Comparison of ENCODE assay signal across 9 cellular contexts in genomic region chr4:77921701-77922100, GRCh38. TPM values are rescaled to one million over a fixed set of nuclear protein-coding genes. Genes with fewer than 3 reads are reported as not detected.
DNase-seq lines count a peak whose midpoint lies in the region; ATAC-seq, FAIRE-seq and TF ChIP-seq lines count a peak whose summit lies in the region.
"Had no signal": no experiment of that assay in that cellular context is flagged by ENCODE, and none has a peak within 500 bp of the region (broad histone marks: within the 10 kb centered on the region; RNA-seq: fewer than 3 reads in every experiment).

No MANE protein-coding gene starts in this region.

- H4K20me1 ChIP-seq in PC-9 (ENCODE audit: insufficient read depth) (no peaks in the 10 kb centered on the region), OCI-LY7 (ENCODE audit: insufficient read depth, low read length) (no peaks in the 10 kb centered on the region)

- peaks cover 22% of the 10 kb centered on the region for H3K36me3 Mint-ChIP-seq in WTC11

- H3K4me1 Mint-ChIP-seq in WTC11 = peaks cover 7% of the 10 kb centered on the region

- no TSS peak for BruUV-seq in PC-9 (replicated peaks; lab: Mats Ljungman, UMichigan)
- no TSS peak for BruUV-seq in OCI-LY7 (replicated peaks; lab: Mats Ljungman, UMichigan)

- H3K4me3 Mint-ChIP-seq in WTC11 = no peak overlapping the region
- H3K4me3 Mint-ChIP-seq: dendritic cell treated with granulocyte-macrophage colony-stimulating factor and Interleukin-4, amounts not matched to agents 40 ng/mL and 50 ng/mL, for 4 days had no signal

- H3K4me1 ChIP-seq in PC-9 (replicated peaks; ENCODE audit: insufficient read depth) (peaks cover 26% of the 10 kb centered on the region), OCI-LY7 (ENCODE audit: insufficient read depth, low read length, poor library complexity, severe bottlenecking) (peaks cover 49% of the 10 kb centered on the region)

- no peak for TF ChIP-seq POLR2A in GM12892 (IDR thresholded peaks at IDR 0.05; ENCODE audit: low read depth, low read length)

- peaks cover 6% of the 10 kb centered on the region for H3K9me3 Mint-ChIP-seq in WTC11

- H3K36me3 ChIP-seq in PC-9 (ENCODE audit: low read depth) (no peaks in the 10 kb centered on the region), OCI-LY7 (ENCODE audit: insufficient read depth, low read length) (peaks cover 66% of the 10 kb centered on the region)

- no peaks in the 10 kb centered on the region for H3K27me3 Mint-ChIP-seq in WTC11 (ENCODE audit: low read depth)
- H3K27me3 Mint-ChIP-seq: dendritic cell treated with granulocyte-macrophage colony-stimulating factor and Interleukin-4, amounts not matched to agents 40 ng/mL and 50 ng/mL, for 4 days had no signal

- no peaks in the 10 kb centered on the region for H3K27me3 ChIP-seq in PC-9 (ENCODE audit: insufficient read depth, low read depth)

- ATAC-seq in HG03354 (IDR thresholded peaks at IDR 0.05; ENCODE audit: poor library complexity, severe bottlenecking, unreplicated experiment) (no peak), WTC11 (no peak)

- no peaks in the 10 kb centered on the region for H3K79me2 ChIP-seq in PC-9 (ENCODE audit: low read depth)
- peaks cover 13% of the 10 kb centered on the region; the same call in 1 of the 2 replicates for H3K79me2 ChIP-seq in OCI-LY7 (ENCODE audit: insufficient read depth, low read depth, low read length)

- peak overlapping the region; percentile 71 for H3K27ac ChIP-seq in PC-9
- no peak overlapping the region for H3K27ac ChIP-seq in OCI-LY7 (ENCODE audit: low read depth, low read length, poor library complexity, severe bottlenecking)

- H3K9me3 ChIP-seq in PC-9 (ENCODE audit: insufficient read depth, low read depth) (no peaks in the 10 kb centered on the region), OCI-LY7 (ENCODE audit: low read length) (no peaks in the 10 kb centered on the region; the same call in 1 of the 2 replicates)

- intact Hi-C loops in PC-9 (cut with micrococcal nuclease; ENCODE audit: unreplicated experiment) (no loop called here), OCI-LY7 (cut with micrococcal nuclease; ENCODE audit: unreplicated experiment) (no loop called here)

- peak; percentile 66 for FAIRE-seq in GM12892 (lab: Jason Lieb, UNC)

- H3K27ac Mint-ChIP-seq in WTC11 = no peak overlapping the region
- H3K27ac Mint-ChIP-seq: dendritic cell treated with granulocyte-macrophage colony-stimulating factor and Interleukin-4, amounts not matched to agents 40 ng/mL and 50 ng/mL, for 4 days had no signal

- CTCF ChIA-PET in PC-9 (lab: Charles Lee) = no interaction called here
- CTCF ChIA-PET in WTC11 (lab: Charles Lee) = no interaction called here
- CTCF ChIA-PET in OCI-LY7 (lab: Charles Lee; ENCODE audit: unreplicated experiment) = no interaction called here

- H3F3A ChIP-seq in PC-9 (ENCODE audit: insufficient read depth, low read depth) = peaks cover 15% of the 10 kb centered on the region; the same call in 1 of the 2 replicates

- no peaks in the 10 kb centered on the region for H3K9me2 ChIP-seq in PC-9 (ENCODE audit: insufficient read depth)
- H3K9me2 ChIP-seq in OCI-LY7 (ENCODE audit: insufficient read depth, low read length) = no peaks in the 10 kb centered on the region

- peak overlapping the region; percentile 48 for H3K4me2 ChIP-seq in PC-9
- no peak overlapping the region for H3K4me2 ChIP-seq in OCI-LY7 (ENCODE audit: low read length)

- H3K4me3 ChIP-seq in PC-9 = no peak overlapping the region
- H3K4me3 ChIP-seq in fibroblast of pulmonary artery (replicated peaks; ENCODE audit: low read depth, low read length) = no peak overlapping the region
- H3K4me3 ChIP-seq in skeletal muscle cell (ENCODE audit: low read depth, low read length) = no peak overlapping the region
- H3K4me3 ChIP-seq in OCI-LY7 (ENCODE audit: low read depth, low read length, poor library complexity, severe bottlenecking) = no peak overlapping the region

- no peak for DNase-seq in GM12892 (ENCODE audit: insufficient read length)
- DNase-seq in PC-9 = peak; percentile 5 to 90
- peak; percentile 98 for DNase-seq in fibroblast of pulmonary artery (ENCODE audit: low read depth)
- peak; percentile 83 for DNase-seq in skeletal muscle cell (ENCODE audit: low read depth)
- DNase-seq in WTC11 (ENCODE audit: low spot score) = no peak
- DNase-seq in OCI-LY7 (ENCODE audit: low spot score) = no peak
- DNase-seq: stimulated activated CD8-positive, alpha-beta memory T cell treated with anti-CD3 and anti-CD28 coated beads, Interleukin-4, amount 100 ng/mL, for 48 hours had no signal

- no peak for TF ChIP-seq CTCF in PC-9 (conservative IDR thresholded peaks at IDR 0.05)
- no peak for TF ChIP-seq CTCF in fibroblast of pulmonary artery (IDR thresholded peaks at IDR 0.05; ENCODE audit: low read length, missing control alignments)
- TF ChIP-seq CTCF in WTC11 (IDR thresholded peaks at IDR 0.05) = no peak
- TF ChIP-seq CTCF in OCI-LY7 (conservative IDR thresholded peaks at IDR 0.05; ENCODE audit: low read length) = no peak

- POLR2A ChIA-PET in PC-9 (lab: Charles Lee; ENCODE audit: unreplicated experiment) = no interaction called here
- POLR2A ChIA-PET in WTC11 (lab: Charles Lee) = no interaction called here
- POLR2A ChIA-PET in OCI-LY7 (lab: Charles Lee) = no interaction called here

- no peak overlapping the region for H2AFZ ChIP-seq in PC-9
- H2AFZ ChIP-seq in OCI-LY7 (ENCODE audit: low read length) = no peak overlapping the region

TF ChIP-seq in WTC11, 78 proteins besides CTCF, POLR2A, EP300 and RAD21:
- TF ChIP-seq NR3C1 (CRISPR knock-in tag; conservative IDR thresholded peaks at IDR 0.05; ENCODE audit: low read depth) (no peak), SMAD4 (CRISPR knock-in tag; IDR thresholded peaks at IDR 0.05) (no peak), ZNF232 (CRISPR knock-in tag; IDR thresholded peaks at IDR 0.05) (no peak)
- TF ChIP-seq, protein P1, sequence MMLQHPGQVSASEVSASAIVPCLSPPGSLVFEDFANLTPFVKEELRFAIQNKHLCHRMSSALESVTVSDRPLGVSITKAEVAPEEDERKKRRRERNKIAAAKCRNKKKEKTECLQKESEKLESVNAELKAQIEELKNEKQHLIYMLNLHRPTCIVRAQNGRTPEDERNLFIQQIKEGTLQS (CRISPR knock-in tag; conservative IDR thresholded peaks at IDR 0.05) = no peak
- TF ChIP-seq, protein P2, sequence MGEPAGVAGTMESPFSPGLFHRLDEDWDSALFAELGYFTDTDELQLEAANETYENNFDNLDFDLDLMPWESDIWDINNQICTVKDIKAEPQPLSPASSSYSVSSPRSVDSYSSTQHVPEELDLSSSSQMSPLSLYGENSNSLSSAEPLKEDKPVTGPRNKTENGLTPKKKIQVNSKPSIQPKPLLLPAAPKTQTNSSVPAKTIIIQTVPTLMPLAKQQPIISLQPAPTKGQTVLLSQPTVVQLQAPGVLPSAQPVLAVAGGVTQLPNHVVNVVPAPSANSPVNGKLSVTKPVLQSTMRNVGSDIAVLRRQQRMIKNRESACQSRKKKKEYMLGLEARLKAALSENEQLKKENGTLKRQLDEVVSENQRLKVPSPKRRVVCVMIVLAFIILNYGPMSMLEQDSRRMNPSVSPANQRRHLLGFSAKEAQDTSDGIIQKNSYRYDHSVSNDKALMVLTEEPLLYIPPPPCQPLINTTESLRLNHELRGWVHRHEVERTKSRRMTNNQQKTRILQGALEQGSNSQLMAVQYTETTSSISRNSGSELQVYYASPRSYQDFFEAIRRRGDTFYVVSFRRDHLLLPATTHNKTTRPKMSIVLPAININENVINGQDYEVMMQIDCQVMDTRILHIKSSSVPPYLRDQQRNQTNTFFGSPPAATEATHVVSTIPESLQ (CRISPR knock-in tag; IDR thresholded peaks at IDR 0.05) = no peak

RNA-seq across cellular contexts. Expression of gene MRPL1, which starts 59.1 kb away (rescaled TPM):
- 29.5 TPM for polyA plus RNA-seq in GM12892 (2012; ENCODE audit: missing spikeins)
- 16.7 and 20.3 TPM in 2 replicates for total RNA-seq in PC-9 (2021)
- total RNA-seq in WTC11 (2021) = 24.3 to 27.9 TPM (median 25.7 TPM) in 3 replicates
- total RNA-seq in OCI-LY7 (2014; rRNA removed; shearing (Covaris generic)) = 16.6 and 22.6 TPM in 2 replicates
- 30.0 and 37.4 TPM in 2 replicates for total RNA-seq in OCI-LY7 (2022)

Comparison
In these comparisons a context has a peak if more than half of its experiments do, and no peak if none do; other contexts are left out.
1. DNase-seq: peak in PC-9 (2 of 2), fibroblast of pulmonary artery (single experiment) and skeletal muscle cell (single experiment); none in GM12892 (single experiment), WTC11 (single experiment) and OCI-LY7 (single experiment).